Comparison of ENCODE assay signal across 13 cellular contexts in genomic region chr7:98203261-98203963, GRCh38. TPM values are rescaled to one million over a fixed set of nuclear protein-coding genes. Genes with fewer than 3 reads are reported as not detected.
DNase-seq lines count a peak whose midpoint lies in the region; ATAC-seq and TF ChIP-seq lines count a peak whose summit lies in the region.
"Had no signal": no experiment of that assay in that cellular context is flagged by ENCODE, and none has a peak within 500 bp of the region (broad histone marks: within the 10 kb centered on the region; RNA-seq: fewer than 3 reads in every experiment).

No MANE protein-coding gene starts in this region.

- peaks cover 21% of the 10 kb centered on the region for H3K36me3 Mint-ChIP-seq in effector memory CD8-positive, alpha-beta T cell (ENCODE audit: insufficient read depth)

- no peak for TF ChIP-seq POLR2A in upper lobe of left lung (IDR thresholded peaks at IDR 0.05)

- peak overlapping the region; percentile 28 for H3K4me3 ChIP-seq in GM12875 (ENCODE audit: low read depth, low read length)
- H3K4me3 ChIP-seq in upper lobe of left lung: no peak overlapping the region
- H3K4me3 ChIP-seq: adrenal gland had no signal

- H3K36me3 ChIP-seq in upper lobe of left lung: peaks cover 9 to 53% (median 40%) of the 10 kb centered on the region in 4 donors

- peaks cover 0 to 6% (median 0%) of the 10 kb centered on the region in 4 donors for H3K4me1 ChIP-seq in upper lobe of left lung

- H3K27ac ChIP-seq in upper lobe of left lung: no peak overlapping the region
- H3K27ac ChIP-seq: adrenal gland had no signal

- no peak for TF ChIP-seq EP300 in upper lobe of left lung (IDR thresholded peaks at IDR 0.05)

- peak; percentile 69 for DNase-seq in GM19240 (ENCODE audit: insufficient read length, low spot score)
- DNase-seq in effector memory CD8-positive, alpha-beta T cell: no peak
- DNase-seq in NCI-H69 (lab: John Stamatoyannopoulos, UW): no peak
- DNase-seq in upper lobe of left lung: no peak
- DNase-seq in stimulated activated naive CD4-positive, alpha-beta T cell (lab: John Stamatoyannopoulos, UW): no peak
- DNase-seq in C1 segment of cervical spinal cord (lab: John Stamatoyannopoulos, UW): no peak
- DNase-seq: KBM-7, NCI-H82 had no signal

- WGBS in upper lobe of left lung, 2 donors: 93 to 94% methylated on average over 26 to 28 of the region's 28 CpGs

- TF ChIP-seq CTCF in GM12875 (IDR thresholded peaks at IDR 0.05; ENCODE audit: borderline replicate concordance, insufficient read depth, low read depth, low read length) (no peak), upper lobe of left lung (IDR thresholded peaks at IDR 0.05) (no peak)

- H3K4me3 Mint-ChIP-seq in effector memory CD8-positive, alpha-beta T cell: peak overlapping the region; percentile 25 to 76

- H3K9me3 ChIP-seq in upper lobe of left lung: peaks cover 0 to 4% (median 0%) of the 10 kb centered on the region in 4 donors
- H3K9me3 ChIP-seq: adrenal gland had no signal

- no peaks in the 10 kb centered on the region for H3K27me3 ChIP-seq in upper lobe of left lung
- H3K27me3 ChIP-seq: adrenal gland had no signal

- ATAC-seq in HG03108 (IDR thresholded peaks at IDR 0.05; ENCODE audit: unreplicated experiment) (peak; percentile 32), upper lobe of left lung (ENCODE audit: low FRiP score in 2 of 2) (no peak)
- ATAC-seq in effector memory CD8-positive, alpha-beta T cell (replicated peaks): no peak

- H3K4me1 Mint-ChIP-seq in effector memory CD8-positive, alpha-beta T cell (ENCODE audit: low read depth in 2 of 2): peaks cover 23 to 25% of the 10 kb centered on the region in 2 donors

- no peaks in the 10 kb centered on the region for H3K27me3 Mint-ChIP-seq in effector memory CD8-positive, alpha-beta T cell

- H3K9me3 Mint-ChIP-seq in effector memory CD8-positive, alpha-beta T cell: no peaks in the 10 kb centered on the region

- no peak overlapping the region for H3K27ac Mint-ChIP-seq in effector memory CD8-positive, alpha-beta T cell

RNA-seq across cellular contexts. Expression of gene BHLHA15, which starts 7.8 kb away (rescaled TPM):
- total RNA-seq in upper lobe of left lung: 10 to 100 TPM in 1 of 6 donors, 1 to 10 TPM in 4, not detected in 1; 2.4 to 20.1 (median 3.5) TPM
- total RNA-seq: Daoy, subcutaneous adipose tissue had no signal

RNA-seq across cellular contexts. Expression of gene TECPR1, which starts 48.6 kb away (rescaled TPM):
- 100 to 1,000 TPM in 1 of 6 donors, 10 to 100 TPM in 5; 16.6 to 101 (median 55.0) TPM for total RNA-seq in upper lobe of left lung
